ENCODE assay signal across 8 cellular contexts in the genomic region with DNA sequence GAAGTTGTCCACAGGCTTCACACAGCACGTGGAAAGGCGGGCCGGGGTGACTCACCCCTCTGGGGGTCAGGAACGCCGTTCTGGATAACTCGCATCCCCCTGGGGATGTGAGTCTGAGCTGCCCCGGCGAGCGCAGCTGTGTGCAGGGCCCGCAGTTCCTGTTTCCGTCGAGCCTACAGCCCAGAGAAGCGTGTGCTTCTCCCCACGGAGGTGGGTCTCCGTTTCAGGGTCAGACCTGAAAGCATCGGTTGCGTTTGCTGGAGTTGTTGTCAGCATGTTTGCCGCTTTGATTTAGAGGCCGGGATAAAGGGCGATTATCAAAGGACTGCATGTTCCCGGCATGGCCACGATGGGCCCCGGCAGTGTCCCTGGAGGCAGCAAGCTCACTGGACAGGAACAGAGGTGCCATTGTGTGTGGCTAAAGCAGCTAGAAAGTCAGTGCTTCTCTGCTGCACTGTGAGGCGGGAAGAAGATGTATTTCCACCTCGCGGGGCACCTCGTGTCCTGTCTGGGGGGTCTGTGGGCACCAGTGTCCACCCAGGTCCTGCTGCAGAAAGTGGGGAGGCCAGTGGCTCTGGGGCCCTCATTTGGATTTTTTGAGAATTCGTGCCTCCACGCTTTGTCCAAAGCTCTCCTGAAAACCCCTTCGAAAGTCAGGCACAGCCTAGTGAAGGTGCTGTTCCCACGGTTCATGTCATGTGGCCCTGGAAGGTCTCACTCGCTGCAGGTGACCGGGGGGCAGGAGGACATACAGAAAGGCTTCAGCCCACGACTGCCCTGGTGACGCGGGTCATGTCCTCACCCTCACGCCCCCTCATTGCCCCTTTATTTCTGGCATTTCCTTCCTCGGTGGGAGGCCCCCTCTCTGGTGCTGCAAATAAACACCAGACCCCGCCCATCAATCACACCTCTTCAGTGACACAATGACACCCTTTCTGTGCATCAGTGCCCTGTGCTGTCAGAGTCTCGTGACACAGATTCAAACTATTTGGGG. TPM values are rescaled to one million over a fixed set of nuclear protein-coding genes. Genes with fewer than 3 reads are reported as not detected.
A peak's percentile ranks its signal among the peaks of the same experiment; 100 is the strongest.
DNase-seq lines count a peak whose midpoint lies in the region; ATAC-seq lines count a peak whose summit lies in the region.

No MANE protein-coding gene starts in this region.

- no peak overlapping the region for H3K27ac ChIP-seq in CD4-positive, CD25-positive, alpha-beta regulatory T cell (ENCODE audit: insufficient read depth, low read length, poor library complexity, severe bottlenecking)
- H3K27ac ChIP-seq in caudate nucleus (ENCODE audit: low read depth, low read length) = peak overlapping the region; percentile 90
- H3K27ac ChIP-seq in naive thymus-derived CD4-positive, alpha-beta T cell (ENCODE audit: low read depth, low read length) = no peak overlapping the region

- POLR2A ChIA-PET in naive thymus-derived CD4-positive, alpha-beta T cell (lab: Charles Lee) = no interaction called here

- H3K4me3 Mint-ChIP-seq in CD4-positive, CD25-positive, alpha-beta regulatory T cell = no peak overlapping the region
- no peak overlapping the region for H3K4me3 Mint-ChIP-seq in naive thymus-derived CD4-positive, alpha-beta T cell

- peak overlapping the region in 1 of 3 donors; percentile 74 for H3K27ac Mint-ChIP-seq in CD4-positive, CD25-positive, alpha-beta regulatory T cell
- no peak overlapping the region for H3K27ac Mint-ChIP-seq in naive thymus-derived CD4-positive, alpha-beta T cell

- no peaks in the 10 kb centered on the region for H3K27me3 Mint-ChIP-seq in CD4-positive, CD25-positive, alpha-beta regulatory T cell
- peaks cover 0 to 5% (median 0%) of the 10 kb centered on the region in 5 donors for H3K27me3 Mint-ChIP-seq in naive thymus-derived CD4-positive, alpha-beta T cell

- H3K4me1 Mint-ChIP-seq in CD4-positive, CD25-positive, alpha-beta regulatory T cell = peaks cover 5 to 16% (median 7%) of the 10 kb centered on the region in 4 donors
- H3K4me1 Mint-ChIP-seq in naive thymus-derived CD4-positive, alpha-beta T cell = peaks cover 0 to 5% (median 0%) of the 10 kb centered on the region in 7 donors

- no peak overlapping the region for H3K4me3 ChIP-seq in CD4-positive, CD25-positive, alpha-beta regulatory T cell (ENCODE audit: low read depth, low read length)
- H3K4me3 ChIP-seq in naive thymus-derived CD4-positive, alpha-beta T cell (ENCODE audit: low read length) = no peak overlapping the region

- peaks cover 0 to 2% (median 0%) of the 10 kb centered on the region in 7 donors for H3K9me3 Mint-ChIP-seq in CD4-positive, CD25-positive, alpha-beta regulatory T cell
- no peaks in the 10 kb centered on the region for H3K9me3 Mint-ChIP-seq in naive thymus-derived CD4-positive, alpha-beta T cell

- H3K4me1 ChIP-seq in CD4-positive, CD25-positive, alpha-beta regulatory T cell (ENCODE audit: control insufficient read depth, insufficient read depth, low read length, poor library complexity, severe bottlenecking) = no peaks in the 10 kb centered on the region
- no peaks in the 10 kb centered on the region for H3K4me1 ChIP-seq in naive thymus-derived CD4-positive, alpha-beta T cell (ENCODE audit: control insufficient read depth in 2 of 2, insufficient read depth in 2 of 2, low read length in 2 of 2)

- H3K36me3 ChIP-seq in CD4-positive, CD25-positive, alpha-beta regulatory T cell (ENCODE audit: control insufficient read depth, insufficient read depth, low read length) = no peaks in the 10 kb centered on the region
- H3K36me3 ChIP-seq in naive thymus-derived CD4-positive, alpha-beta T cell (ENCODE audit: control insufficient read depth in 2 of 3, insufficient read depth in 3 of 3, low read length in 3 of 3) = no peaks in the 10 kb centered on the region

- no peaks in the 10 kb centered on the region for H3K9me3 ChIP-seq in CD4-positive, CD25-positive, alpha-beta regulatory T cell (ENCODE audit: control insufficient read depth in 2 of 2, low read length in 2 of 2)
- H3K9me3 ChIP-seq in naive thymus-derived CD4-positive, alpha-beta T cell (ENCODE audit: control insufficient read depth in 2 of 3, low read length in 3 of 3) = no peaks in the 10 kb centered on the region

- no peak for DNase-seq in CD4-positive, CD25-positive, alpha-beta regulatory T cell
- DNase-seq in caudate nucleus (lab: John Stamatoyannopoulos, UW) = peak in 57 of 61 donors; percentile 6 to 71 (median 39)
- DNase-seq in naive thymus-derived CD4-positive, alpha-beta T cell = no peak
- no peak for DNase-seq in OCI-M1 (lab: John Stamatoyannopoulos, UW)
- DNase-seq in AML-193 (lab: John Stamatoyannopoulos, UW) = no peak
- DNase-seq in GOT3 (lab: John Stamatoyannopoulos, UW) = no peak

- H3K36me3 Mint-ChIP-seq in CD4-positive, CD25-positive, alpha-beta regulatory T cell = no peaks in the 10 kb centered on the region
- no peaks in the 10 kb centered on the region for H3K36me3 Mint-ChIP-seq in naive thymus-derived CD4-positive, alpha-beta T cell

- intact Hi-C loops in naive thymus-derived CD4-positive, alpha-beta T cell (cut with micrococcal nuclease) = no loop called here

- CTCF ChIA-PET in naive thymus-derived CD4-positive, alpha-beta T cell (lab: Charles Lee) = no interaction called here

- peak; percentile 45 to 47 for ATAC-seq in CD4-positive, CD25-positive, alpha-beta regulatory T cell (ENCODE audit: low read depth in 2 of 2)
- ATAC-seq in GM19438 (IDR thresholded peaks at IDR 0.05; ENCODE audit: low read depth, unreplicated experiment) (peak; percentile 86), HG03432 (IDR thresholded peaks at IDR 0.05; ENCODE audit: unreplicated experiment) (peak; percentile 83)
- ATAC-seq in naive thymus-derived CD4-positive, alpha-beta T cell = peak; percentile 68

- H3K27me3 ChIP-seq in CD4-positive, CD25-positive, alpha-beta regulatory T cell (ENCODE audit: control insufficient read depth, insufficient read depth, low read length) = no peaks in the 10 kb centered on the region
- no peaks in the 10 kb centered on the region for H3K27me3 ChIP-seq in naive thymus-derived CD4-positive, alpha-beta T cell (ENCODE audit: control insufficient read depth in 2 of 2, insufficient read depth in 2 of 2, low read length in 2 of 2)

RNA-seq across cellular contexts. Expression of gene GDI2, which starts 27.4 kb away (rescaled TPM):
- total RNA-seq in CD4-positive, CD25-positive, alpha-beta regulatory T cell = 114 TPM
- 100 to 1,000 TPM; 197 to 250 (median 243) TPM for polyA plus RNA-seq in CD4-positive, CD25-positive, alpha-beta regulatory T cell
- total RNA-seq in naive thymus-derived CD4-positive, alpha-beta T cell = 100 to 1,000 TPM in 4 of 5 experiments, 10 to 100 TPM in 1; 85.3 to 236 (median 121) TPM
- 100 to 1,000 TPM; 144 to 186 TPM for polyA plus RNA-seq in naive thymus-derived CD4-positive, alpha-beta T cell

RNA-seq across cellular contexts. Expression of gene ANKRD16, which starts 49.1 kb away (rescaled TPM):
- 4.8 TPM for total RNA-seq in CD4-positive, CD25-positive, alpha-beta regulatory T cell
- 1 to 10 TPM; 3.1 to 6.3 (median 3.4) TPM for polyA plus RNA-seq in CD4-positive, CD25-positive, alpha-beta regulatory T cell
- total RNA-seq in naive thymus-derived CD4-positive, alpha-beta T cell = 1 to 10 TPM; 4.6 to 9.8 (median 7.2) TPM
- polyA plus RNA-seq in naive thymus-derived CD4-positive, alpha-beta T cell = 1 to 10 TPM; 6.2 to 7.0 TPM

RNA-seq across cellular contexts. Expression of gene FBH1, which starts 49.4 kb away (rescaled TPM):
- 108 TPM for total RNA-seq in CD4-positive, CD25-positive, alpha-beta regulatory T cell
- polyA plus RNA-seq in CD4-positive, CD25-positive, alpha-beta regulatory T cell = 100 to 1,000 TPM in 2 of 4 donors, 10 to 100 TPM in 2; 85.3 to 107 (median 97.0) TPM
- 100 to 1,000 TPM in 2 of 5 experiments, 10 to 100 TPM in 3; 64.8 to 105 (median 78.6) TPM for total RNA-seq in naive thymus-derived CD4-positive, alpha-beta T cell
- 10 to 100 TPM; 59.9 to 96.4 TPM for polyA plus RNA-seq in naive thymus-derived CD4-positive, alpha-beta T cell

Comparison
In these comparisons a context has a peak if more than half of its experiments do, and no peak if none do; other contexts are left out.
1. DNase-seq: peak in caudate nucleus (57 of 61); none in CD4-positive, CD25-positive, alpha-beta regulatory T cell (0 of 3), naive thymus-derived CD4-positive, alpha-beta T cell (0 of 9), OCI-M1 (single experiment), AML-193 (0 of 2) and GOT3 (single experiment).
2. Peak in every context shown above with its lines, with median percentiles within 50 percentile points of each other: ATAC-seq.